35 cellular contexts compared by ENCODE assay signal in the genomic region with DNA sequence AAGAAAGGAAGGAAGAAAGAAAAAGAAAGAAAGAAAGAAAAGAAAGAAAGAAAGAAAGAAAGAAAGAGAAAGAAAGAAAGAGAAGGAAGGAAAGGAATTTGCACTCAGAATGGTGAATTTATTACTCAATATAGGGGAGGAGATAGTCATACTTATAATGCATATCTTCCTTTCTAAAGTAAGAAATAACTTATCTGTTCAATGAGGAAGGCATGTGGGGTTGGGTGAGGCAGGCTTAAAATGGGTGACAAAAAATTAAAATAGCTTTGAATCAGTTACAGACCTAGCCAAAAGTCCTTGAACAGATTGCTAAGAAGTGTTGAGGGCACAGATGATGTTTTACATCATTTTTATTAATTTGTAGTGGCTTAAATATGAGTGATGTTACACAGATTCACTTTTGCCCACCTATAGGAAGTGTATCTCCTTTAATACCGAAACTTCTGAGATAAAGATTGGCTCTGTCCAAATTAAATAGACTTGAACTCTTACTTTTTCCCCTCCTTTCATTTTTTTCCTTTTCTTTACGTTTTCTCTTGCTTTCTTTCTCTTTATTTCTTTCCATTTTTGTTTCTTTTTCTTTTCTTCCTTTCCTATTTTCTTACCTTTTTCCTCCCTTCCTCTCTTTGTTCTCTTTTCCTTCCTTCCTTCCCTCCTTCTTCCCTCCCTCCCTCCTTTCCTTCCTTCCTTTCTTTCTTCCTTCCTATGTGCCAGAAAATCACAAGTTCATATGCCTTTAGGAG. TPM values are rescaled to one million over a fixed set of nuclear protein-coding genes. Genes with fewer than 3 reads are reported as not detected.
"Had no signal": no experiment of that assay in that cellular context is flagged by ENCODE, and none has a peak within 500 bp of the region (broad histone marks: within the 10 kb centered on the region; RNA-seq: fewer than 3 reads in every experiment).

No MANE protein-coding gene starts in this region.

- ATAC-seq: activated CD8-positive, alpha-beta T cell treated with anti-CD3 and anti-CD28 coated beads for 36 hours; activated naive CD4-positive, alpha-beta T cell treated with anti-CD3 and anti-CD28 coated beads, Interleukin-2, amount 50 U/mL, for 72 hours; activated T-helper 17 cell treated with anti-CD3 and anti-CD28 coated beads, Interleukin-2, amount 50 U/mL, for 72 hours; body of pancreas had no signal

- H3K27ac ChIP-seq: adrenal gland, body of pancreas, brain microvascular endothelial cell, breast epithelium, VCaP had no signal

- H3K36me3 ChIP-seq: adrenal gland, brain microvascular endothelial cell, breast epithelium had no signal

- DNase-seq: activated B cell treated with CpG ODN at 0.5 μM for 24 hours; activated CD4-positive, alpha-beta memory T cell treated with anti-CD3 and anti-CD28 coated beads for 36 hours; activated CD4-positive, alpha-beta T cell treated with anti-CD3 and anti-CD28 coated beads for 4 hours; activated CD4-positive, alpha-beta T cell treated with anti-CD3 and anti-CD28 coated beads, Interleukin-2, amount 10 ng/mL, durations not matched to agents 24 days and 14 days; activated CD4-positive, alpha-beta T cell treated with anti-CD3 and anti-CD28 coated beads, Interleukin-2, amount 50 U/mL, for 1 hour; activated CD4-positive, alpha-beta T cell treated with anti-CD3 and anti-CD28 coated beads, Interleukin-2, amount 50 U/mL, for 4 hours; activated CD4-positive, CD25-positive, alpha-beta regulatory T cell treated with anti-CD3 and anti-CD28 coated beads, Interleukin-2, amount 50 U/mL, for 72 hours; activated CD8-positive, alpha-beta memory T cell treated with anti-CD3 and anti-CD28 coated beads, Interleukin-2, amount 50 U/mL, for 4 hours; activated CD8-positive, alpha-beta T cell treated with anti-CD3 and anti-CD28 coated beads for 36 hours; activated effector memory CD4-positive, alpha-beta T cell treated with anti-CD3 and anti-CD28 coated beads, Interleukin-2, amount 50 U/mL, for 16 hours; activated gamma-delta T cell treated with Interleukin-2 at 50 U/mL for 16 hours; activated naive CD4-positive, alpha-beta T cell; activated naive CD4-positive, alpha-beta T cell treated with anti-CD3 and anti-CD28 coated beads for 36 hours; activated naive CD4-positive, alpha-beta T cell treated with anti-CD3 and anti-CD28 coated beads, Interleukin-2, amount 50 U/mL, for 16 hours; activated naive CD8-positive, alpha-beta T cell treated with anti-CD3 and anti-CD28 coated beads for 36 hours; activated T-cell treated with anti-CD3 and anti-CD28 coated beads for 4 hours; activated T-cell treated with anti-CD3 and anti-CD28 coated beads, Interleukin-2, amount 50 U/mL, for 1 hour; activated T-cell treated with anti-CD3 and anti-CD28 coated beads, Interleukin-2, amount 50 U/mL, for 48 hours; adrenal gland; amniotic stem cell; aorta; body of pancreas; brain microvascular endothelial cell; central memory CD4-positive, alpha-beta T cell; T-helper 1 cell; T-helper 2 cell; T-helper 9 cell had no signal

- H3K4me3 ChIP-seq: adrenal gland, body of pancreas, breast epithelium had no signal

- H3K27me3 ChIP-seq: adrenal gland, body of pancreas, brain microvascular endothelial cell, breast epithelium had no signal

- FAIRE-seq: astrocyte, TTC549 had no signal

- H3K9me3 ChIP-seq: adrenal gland, body of pancreas, breast epithelium had no signal

- H3K4me1 ChIP-seq: adrenal gland, body of pancreas, breast epithelium had no signal

RNA-seq across cellular contexts. Expression of gene DSC2, which starts 14.8 kb away (rescaled TPM):
- total RNA-seq: activated B cell treated with CpG ODN at 0.5 μM for 24 hours; activated CD4-positive, alpha-beta memory T cell treated with anti-CD3 and anti-CD28 coated beads for 36 hours; activated CD4-positive, alpha-beta T cell treated with anti-CD3 and anti-CD28 coated beads, Interleukin-2, amount 10 ng/mL, durations not matched to agents 24 days and 14 days; activated CD8-positive, alpha-beta memory T cell treated with anti-CD3 and anti-CD28 coated beads for 36 hours; activated CD8-positive, alpha-beta T cell treated with anti-CD3 and anti-CD28 coated beads for 36 hours; activated naive CD4-positive, alpha-beta T cell treated with anti-CD3 and anti-CD28 coated beads, Interleukin-2, amount 50 U/mL, for 72 hours; activated T-helper 17 cell treated with anti-CD3 and anti-CD28 coated beads, Interleukin-2, amount 50 U/mL, for 72 hours had no signal

RNA-seq across cellular contexts. Expression of gene DSC1, which starts 45.6 kb away (rescaled TPM):
- total RNA-seq: activated B cell treated with CpG ODN at 0.5 μM for 24 hours; activated CD4-positive, alpha-beta T cell treated with anti-CD3 and anti-CD28 coated beads, Interleukin-2, amount 10 ng/mL, durations not matched to agents 24 days and 14 days; activated T-helper 17 cell treated with anti-CD3 and anti-CD28 coated beads, Interleukin-2, amount 50 U/mL, for 72 hours; adrenal gland; aorta; body of pancreas; cerebellum had no signal
- polyA plus RNA-seq: adrenal gland, aorta had no signal
